ENCODE assay signal across 25 cellular contexts in the genomic region with DNA sequence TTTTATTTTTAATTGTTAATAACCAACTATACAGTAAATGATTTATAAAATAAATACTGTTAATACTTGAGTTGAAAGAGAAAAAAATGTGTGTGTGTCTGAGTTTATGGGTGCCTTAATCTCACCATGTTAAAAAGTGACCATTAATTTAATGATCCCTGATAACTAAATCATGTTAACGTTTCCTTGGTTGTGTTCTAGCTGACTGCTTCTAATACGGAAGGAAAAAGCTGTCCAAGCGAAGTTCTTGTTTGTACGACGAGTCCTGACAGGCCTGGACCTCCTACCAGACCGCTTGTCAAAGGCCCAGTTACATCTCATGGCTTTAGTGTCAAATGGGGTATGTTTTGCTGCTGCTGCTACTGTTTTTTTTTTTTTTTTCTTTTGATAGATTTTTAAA.
A peak's percentile ranks its signal among the peaks of the same experiment; 100 is the strongest.
DNase-seq lines count a peak whose midpoint lies in the region; ATAC-seq, FAIRE-seq and TF ChIP-seq lines count a peak whose summit lies in the region.
"Had no signal": no experiment of that assay in that cellular context is flagged by ENCODE, and none has a peak within 500 bp of the region (broad histone marks: within the 10 kb centered on the region; RNA-seq: fewer than 3 reads in every experiment).

No MANE protein-coding gene starts in this region.

- no peak for TF ChIP-seq CTCF in Calu3 (IDR thresholded peaks at IDR 0.05; ENCODE audit: unreplicated experiment)
- TF ChIP-seq CTCF in RWPE2 (IDR thresholded peaks at IDR 0.05; ENCODE audit: poor library complexity, severe bottlenecking): no peak

- H3K27ac ChIP-seq in RWPE2 (ENCODE audit: poor library complexity, severe bottlenecking): peak overlapping the region; percentile 31
- H3K27ac ChIP-seq: adrenal gland, C4-2B, coronary artery, lower lobe of right lung, neutrophil, psoas muscle, SK-N-MC had no signal

- H3K27ac Mint-ChIP-seq in Calu3 (ENCODE audit: unreplicated experiment): peak overlapping the region; percentile 33
- H3K27ac Mint-ChIP-seq in activated CD4-positive, alpha-beta memory T cell treated with anti-CD3 and anti-CD28 coated beads, Interleukin-2, amount 10 ng/mL, durations not matched to agents 7 days and 5 days: no peak overlapping the region
- H3K27ac Mint-ChIP-seq: activated CD4-positive, alpha-beta T cell treated with anti-CD3 and anti-CD28 coated beads, Interleukin-2, amount 10 ng/mL, durations not matched to agents 7 days and 5 days; activated CD8-positive, alpha-beta memory T cell treated with anti-CD3 and anti-CD28 coated beads, Interleukin-2, amount 10 ng/mL, durations not matched to agents 7 days and 5 days; activated T-cell treated with anti-CD3 and anti-CD28 coated beads, Interleukin-2, amount 50 U/mL, for 72 hours; effector memory CD8-positive, alpha-beta T cell; T-helper 1 cell treated with Interleukin-12 subunit alpha and Interleukin-12 subunit beta and Interleukin-4 antibody, amounts not matched to agents 30 μg/mL and 1 μg/mL, for 36 hours had no signal

- peaks cover 25% of the 10 kb centered on the region for H3K4me1 Mint-ChIP-seq in Calu3 (ENCODE audit: low read depth, unreplicated experiment)
- H3K4me1 Mint-ChIP-seq in activated CD4-positive, alpha-beta memory T cell treated with anti-CD3 and anti-CD28 coated beads, Interleukin-2, amount 10 ng/mL, durations not matched to agents 7 days and 5 days: peaks cover 10% of the 10 kb centered on the region

- DNase-seq in Calu3: no peak
- DNase-seq in DMS79 (lab: John Stamatoyannopoulos, UW): peak; percentile 37
- DNase-seq in RWPE2 (ENCODE audit: low spot score): no peak
- no peak for DNase-seq in medulla oblongata (ENCODE audit: extremely low spot score)
- DNase-seq in activated CD4-positive, alpha-beta memory T cell treated with anti-CD3 and anti-CD28 coated beads, Interleukin-2, amount 10 ng/mL, durations not matched to agents 7 days and 5 days: no peak
- DNase-seq in NCI-H345 (lab: John Stamatoyannopoulos, UW): no peak
- DNase-seq: activated CD4-positive, alpha-beta T cell treated with anti-CD3 and anti-CD28 coated beads, Interleukin-2, amount 10 ng/mL, durations not matched to agents 7 days and 5 days; activated CD8-positive, alpha-beta memory T cell treated with anti-CD3 and anti-CD28 coated beads, Interleukin-2, amount 10 ng/mL, durations not matched to agents 7 days and 5 days; activated naive CD4-positive, alpha-beta T cell treated with Interleukin-2 at 50 U/mL for 16 hours; activated T-cell treated with anti-CD3 and anti-CD28 coated beads, Interleukin-2, amount 50 U/mL, for 72 hours; adrenal gland; effector memory CD8-positive, alpha-beta T cell; lower lobe of right lung; MG63; NCI-H1436 treated with DMSO at 0.1 percent for 48 hours; psoas muscle; stimulated activated CD4-positive, alpha-beta T cell treated with anti-CD3 and anti-CD28 coated beads, Interleukin-1b, Interleukin-23, amount 100 ng/mL, for 48 hours; trophoblast cell had no signal

- H3K27me3 ChIP-seq in RWPE2 (ENCODE audit: insufficient read depth, poor library complexity, severe bottlenecking): no peaks in the 10 kb centered on the region
- H3K27me3 ChIP-seq: adrenal gland, MG63, neutrophil had no signal

- peaks cover 14% of the 10 kb centered on the region for H3K4me1 ChIP-seq in RWPE2 (ENCODE audit: insufficient read depth, poor library complexity, severe bottlenecking)
- H3K4me1 ChIP-seq: lower lobe of right lung, psoas muscle had no signal

- no peak overlapping the region for H3K4me3 ChIP-seq in RWPE2 (ENCODE audit: severe bottlenecking)
- H3K4me3 ChIP-seq: adrenal gland, coronary artery, lower lobe of right lung, MG63, psoas muscle, SK-N-MC had no signal

- CTCF ChIA-PET in Calu3 (lab: Charles Lee): no interaction called here
- CTCF ChIA-PET in activated CD4-positive, alpha-beta memory T cell treated with anti-CD3 and anti-CD28 coated beads, Interleukin-2, amount 10 ng/mL, durations not matched to agents 7 days and 5 days (lab: Charles Lee): interaction anchor here (1.0 to 1.1 kb wide), 4 partner anchors 143 to 1228 kb away, joined by 3 read pairs; no protein-coding TSS in a partner anchor

- peak; percentile 70 for FAIRE-seq in islet of Langerhans (lab: Jason Lieb, UNC)

- peaks cover 94% of the 10 kb centered on the region for H3K36me3 ChIP-seq in RWPE2 (ENCODE audit: low read depth)

- no peak overlapping the region for H3K4me3 Mint-ChIP-seq in Calu3 (ENCODE audit: low read depth, unreplicated experiment)
- no peak overlapping the region for H3K4me3 Mint-ChIP-seq in activated CD4-positive, alpha-beta memory T cell treated with anti-CD3 and anti-CD28 coated beads, Interleukin-2, amount 10 ng/mL, durations not matched to agents 7 days and 5 days
- H3K4me3 Mint-ChIP-seq: activated CD4-positive, alpha-beta T cell treated with anti-CD3 and anti-CD28 coated beads, Interleukin-2, amount 10 ng/mL, durations not matched to agents 7 days and 5 days; activated CD8-positive, alpha-beta memory T cell treated with anti-CD3 and anti-CD28 coated beads, Interleukin-2, amount 10 ng/mL, durations not matched to agents 7 days and 5 days; activated T-cell treated with anti-CD3 and anti-CD28 coated beads, Interleukin-2, amount 50 U/mL, for 72 hours; effector memory CD8-positive, alpha-beta T cell; T-helper 1 cell treated with Interleukin-12 subunit alpha and Interleukin-12 subunit beta and Interleukin-4 antibody, amounts not matched to agents 30 μg/mL and 1 μg/mL, for 36 hours had no signal

- no TSS peak for BruUV-seq in Calu3 (replicated peaks; lab: Mats Ljungman, UMichigan)

- no peaks in the 10 kb centered on the region for H3K9me3 Mint-ChIP-seq in Calu3 (ENCODE audit: low read depth, unreplicated experiment)
- H3K9me3 Mint-ChIP-seq in activated CD4-positive, alpha-beta memory T cell treated with anti-CD3 and anti-CD28 coated beads, Interleukin-2, amount 10 ng/mL, durations not matched to agents 7 days and 5 days: no peaks in the 10 kb centered on the region
- H3K9me3 Mint-ChIP-seq: activated CD4-positive, alpha-beta T cell treated with anti-CD3 and anti-CD28 coated beads, Interleukin-2, amount 10 ng/mL, durations not matched to agents 7 days and 5 days; activated T-cell treated with anti-CD3 and anti-CD28 coated beads, Interleukin-2, amount 50 U/mL, for 72 hours; effector memory CD8-positive, alpha-beta T cell; T-helper 1 cell treated with Interleukin-12 subunit alpha and Interleukin-12 subunit beta and Interleukin-4 antibody, amounts not matched to agents 30 μg/mL and 1 μg/mL, for 36 hours had no signal

- POLR2A ChIA-PET in activated CD4-positive, alpha-beta memory T cell treated with anti-CD3 and anti-CD28 coated beads, Interleukin-2, amount 10 ng/mL, durations not matched to agents 7 days and 5 days (lab: Charles Lee): no interaction called here

- intact Hi-C loops in Calu3 (cut with micrococcal nuclease; ENCODE audit: unreplicated experiment): loop anchor here (5.0 kb wide), 1 partner anchor 272 kb away; no protein-coding TSS in a partner anchor

- H3K27me3 Mint-ChIP-seq in Calu3 (ENCODE audit: unreplicated experiment): no peaks in the 10 kb centered on the region
- no peaks in the 10 kb centered on the region for H3K27me3 Mint-ChIP-seq in activated CD4-positive, alpha-beta memory T cell treated with anti-CD3 and anti-CD28 coated beads, Interleukin-2, amount 10 ng/mL, durations not matched to agents 7 days and 5 days
- H3K27me3 Mint-ChIP-seq: activated CD4-positive, alpha-beta T cell treated with anti-CD3 and anti-CD28 coated beads, Interleukin-2, amount 10 ng/mL, durations not matched to agents 7 days and 5 days; activated CD8-positive, alpha-beta memory T cell treated with anti-CD3 and anti-CD28 coated beads, Interleukin-2, amount 10 ng/mL, durations not matched to agents 7 days and 5 days; effector memory CD8-positive, alpha-beta T cell had no signal

- ATAC-seq in RWPE2 (ENCODE audit: low read depth) (no peak), GM19467 (IDR thresholded peaks at IDR 0.05; ENCODE audit: unreplicated experiment) (no peak)
- ATAC-seq: activated CD8-positive, alpha-beta memory T cell treated with anti-CD3 and anti-CD28 coated beads, Interleukin-2, amount 10 ng/mL, durations not matched to agents 7 days and 5 days; activated T-cell treated with anti-CD3 and anti-CD28 coated beads, Interleukin-2, amount 50 U/mL, for 72 hours; effector memory CD8-positive, alpha-beta T cell; lower lobe of right lung; psoas muscle had no signal

- peaks cover 98% of the 10 kb centered on the region for H3K36me3 Mint-ChIP-seq in Calu3 (ENCODE audit: insufficient read depth, unreplicated experiment)
- peaks cover 16% of the 10 kb centered on the region for H3K36me3 Mint-ChIP-seq in activated CD4-positive, alpha-beta memory T cell treated with anti-CD3 and anti-CD28 coated beads, Interleukin-2, amount 10 ng/mL, durations not matched to agents 7 days and 5 days (ENCODE audit: low read depth)

- H3K9me3 ChIP-seq in RWPE2 (ENCODE audit: severe bottlenecking): no peaks in the 10 kb centered on the region
- H3K9me3 ChIP-seq: adrenal gland, lower lobe of right lung, MG63, neutrophil, psoas muscle had no signal
